8 cellular contexts compared by ENCODE assay signal in the genomic region with DNA sequence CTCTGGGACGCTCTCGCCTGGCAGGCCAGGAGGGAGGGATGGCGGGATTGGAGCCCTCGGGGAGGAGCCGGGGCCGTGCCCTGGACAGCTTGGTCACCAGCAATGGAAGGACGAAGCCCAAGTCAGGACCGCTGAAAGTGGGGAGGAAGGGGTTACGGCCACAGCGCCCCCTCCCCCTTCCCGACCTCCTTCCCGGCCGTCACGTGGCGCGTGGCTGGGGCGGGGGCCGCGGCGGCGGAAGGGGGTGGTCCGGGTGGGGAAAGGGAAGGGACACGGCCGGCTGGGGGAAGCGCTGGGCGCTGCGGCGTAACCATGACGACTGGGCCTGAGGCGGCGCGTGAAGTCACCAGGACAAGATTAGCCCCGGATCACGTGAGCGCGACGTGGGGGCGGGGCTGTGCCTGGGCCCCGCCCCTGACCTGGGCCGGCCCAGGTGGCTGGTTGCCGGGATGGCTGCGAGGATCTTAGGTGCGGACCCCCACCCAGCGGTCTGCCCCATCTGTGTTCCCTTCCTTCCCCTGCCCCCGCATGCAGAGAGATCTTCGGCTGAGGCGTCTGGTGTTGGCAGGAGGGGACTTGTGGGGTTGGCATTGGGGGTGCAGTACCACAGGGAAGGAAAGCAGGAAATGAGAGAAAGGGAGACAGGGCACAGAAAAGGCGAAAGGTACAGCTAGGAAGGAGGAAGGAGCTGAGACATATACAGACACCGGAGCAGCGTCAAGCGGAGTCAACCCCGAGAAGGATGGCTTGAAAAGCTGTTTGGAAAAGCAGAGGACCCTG. TPM values are rescaled to one million over a fixed set of nuclear protein-coding genes. Genes with fewer than 3 reads are reported as not detected.
DNase-seq lines count a peak whose midpoint lies in the region; ATAC-seq and TF ChIP-seq lines count a peak whose summit lies in the region.

No MANE protein-coding gene starts in this region.

- dilution Hi-C loops in mammary epithelial cell (cut with HindIII; ENCODE audit: low sequenced_read_pairs): no loop called here

- no peaks in the 10 kb centered on the region for H3K79me2 ChIP-seq in mammary epithelial cell (ENCODE audit: insufficient read depth, low read length)
- H3K79me2 ChIP-seq in smooth muscle cell (ENCODE audit: low read depth): peaks cover 20% of the 10 kb centered on the region

- peak; percentile 90 for ATAC-seq in GM18520 (IDR thresholded peaks at IDR 0.05; ENCODE audit: unreplicated experiment)
- ATAC-seq in HG03066 (IDR thresholded peaks at IDR 0.05; ENCODE audit: low read depth, unreplicated experiment): peak; percentile 92
- ATAC-seq in WTC11: peak; percentile 78

- H3K36me3 Mint-ChIP-seq in WTC11 (no peaks in the 10 kb centered on the region), immature natural killer cell (no peaks in the 10 kb centered on the region)

- under 1% methylated on average over 13 of the region's 52 CpGs for WGBS in mammary epithelial cell (ENCODE audit: low coverage, missing lambda C conversion rate)
- WGBS in smooth muscle cell (ENCODE audit: low lambda C conversion rate): under 1% methylated on average over 48 of the region's 52 CpGs

- DNase-seq in 8988T: peak; percentile 67
- peak; percentile 91 for DNase-seq in NCI-H2171 (lab: John Stamatoyannopoulos, UW)
- DNase-seq in WTC11 (ENCODE audit: low spot score): peak; percentile 96
- peak; percentile 75 for DNase-seq in mammary epithelial cell
- peak; percentile 83 to 85 (median 85) for DNase-seq in immature natural killer cell
- peak; percentile 90 for DNase-seq in smooth muscle cell (lab: John Stamatoyannopoulos, UW; ENCODE audit: unreplicated experiment)

- no peaks in the 10 kb centered on the region for H3K27me3 Mint-ChIP-seq in WTC11 (ENCODE audit: low read depth)
- H3K27me3 Mint-ChIP-seq in immature natural killer cell (ENCODE audit: low read depth in 3 of 3): peaks cover 7 to 8% (median 7%) of the 10 kb centered on the region in 3 donors

- H3K36me3 ChIP-seq in mammary epithelial cell (ENCODE audit: insufficient read depth, low read length) (no peaks in the 10 kb centered on the region), smooth muscle cell (ENCODE audit: low read depth) (no peaks in the 10 kb centered on the region)

- H3K27me3 ChIP-seq in mammary epithelial cell (ENCODE audit: insufficient read depth, low read length) (no peaks in the 10 kb centered on the region), smooth muscle cell (ENCODE audit: low read depth) (no peaks in the 10 kb centered on the region)

- H3K27ac ChIP-seq in mammary epithelial cell (ENCODE audit: insufficient read depth, low read depth, low read length) (peak overlapping the region; percentile 22), smooth muscle cell (ENCODE audit: low read depth) (peak overlapping the region; percentile 87)

- H3K4me3 Mint-ChIP-seq in WTC11: peak overlapping the region; percentile 88
- peak overlapping the region; percentile 85 to 93 (median 89) for H3K4me3 Mint-ChIP-seq in immature natural killer cell

- peaks cover 10% of the 10 kb centered on the region for H3K4me1 ChIP-seq in mammary epithelial cell (ENCODE audit: insufficient read depth, low read length)
- H3K4me1 ChIP-seq in smooth muscle cell (ENCODE audit: low read depth): peaks cover 27% of the 10 kb centered on the region

- H4K20me1 ChIP-seq in mammary epithelial cell (ENCODE audit: insufficient read depth, low read length): no peaks in the 10 kb centered on the region
- peaks cover 16% of the 10 kb centered on the region for H4K20me1 ChIP-seq in smooth muscle cell (ENCODE audit: low read depth)

- intact Hi-C loops in mammary epithelial cell (cut with micrococcal nuclease): no loop called here

- peaks cover 12% of the 10 kb centered on the region for H3F3A ChIP-seq in smooth muscle cell (ENCODE audit: low read depth)

- CTCF ChIA-PET in WTC11 (lab: Charles Lee): interaction anchor here (0.6 to 4.8 kb wide), 17 partner anchors 11 to 265 kb away, joined by 3 to 39 read pairs (median 5); a partner anchor contains a TSS
- CTCF ChIA-PET in mammary epithelial cell (lab: Charles Lee; ENCODE audit: low non-redundant PET): interaction anchor here (0.5 kb wide), 1 partner anchor 42 kb away, joined by 9 read pairs; no protein-coding TSS in a partner anchor

- no TSS peak for BruUV-seq in mammary epithelial cell (replicated peaks; lab: Mats Ljungman, UMichigan)

- H3K4me3 ChIP-seq in mammary epithelial cell (replicated peaks in 1 of 3; ENCODE audit: insufficient read depth in 1 of 3, low read depth in 2 of 3, low read length in 3 of 3) (peak overlapping the region; percentile 47 to 69 (median 53)), smooth muscle cell (peak overlapping the region; percentile 53)

- peak overlapping the region; percentile 91 for H2AFZ ChIP-seq in mammary epithelial cell (ENCODE audit: low read depth, low read length)
- H2AFZ ChIP-seq in smooth muscle cell (ENCODE audit: low read depth): no peak overlapping the region

- in situ Hi-C loops in mammary epithelial cell (cut with MboI; ENCODE audit: low sequenced_read_pairs in 2 of 2): no loop called here

- TF ChIP-seq CTCF in WTC11 (IDR thresholded peaks at IDR 0.05): no peak
- TF ChIP-seq CTCF in mammary epithelial cell (conservative IDR thresholded peaks at IDR 0.05 in 1 of 2, IDR thresholded peaks at IDR 0.05 in 1 of 2; ENCODE audit: extremely low read depth in 1 of 2, insufficient read depth in 1 of 2, low read depth in 1 of 2, low read length in 2 of 2): no peak
- TF ChIP-seq CTCF in smooth muscle cell (IDR thresholded peaks at IDR 0.05; ENCODE audit: borderline replicate concordance, insufficient read depth, poor library complexity, severe bottlenecking): no peak

- H3K9ac ChIP-seq in mammary epithelial cell (ENCODE audit: insufficient read depth, low read length) (peak overlapping the region; percentile 45), smooth muscle cell (ENCODE audit: low read depth) (peak overlapping the region; percentile 77)

- H3K9me3 ChIP-seq in mammary epithelial cell (replicated peaks; ENCODE audit: insufficient read depth, low read length): no peaks in the 10 kb centered on the region
- no peaks in the 10 kb centered on the region for H3K9me3 ChIP-seq in smooth muscle cell (replicated peaks; ENCODE audit: low read depth)

- H3K4me1 Mint-ChIP-seq in WTC11 (peaks cover 46% of the 10 kb centered on the region), immature natural killer cell (peaks cover 26 to 34% of the 10 kb centered on the region in 2 donors)

- POLR2A ChIA-PET in WTC11 (lab: Charles Lee): interaction anchor here (0.6 to 3.2 kb wide), 5 partner anchors 8 to 281 kb away, joined by 3 to 23 read pairs (median 4); a partner anchor contains a TSS

- H3K4me2 ChIP-seq in mammary epithelial cell (ENCODE audit: insufficient read depth, low read depth, low read length): peak overlapping the region; percentile 91
- H3K4me2 ChIP-seq in smooth muscle cell: peak overlapping the region; percentile 91

- H3K9me3 Mint-ChIP-seq in WTC11: no peaks in the 10 kb centered on the region
- no peaks in the 10 kb centered on the region for H3K9me3 Mint-ChIP-seq in immature natural killer cell

- H3K27ac Mint-ChIP-seq in WTC11: peak overlapping the region; percentile 99
- peak overlapping the region; percentile 73 to 94 (median 88) for H3K27ac Mint-ChIP-seq in immature natural killer cell

TF ChIP-seq in WTC11, 78 proteins besides CTCF, POLR2A, EP300 and RAD21 (continues in another document):
- TF ChIP-seq, protein P1, sequence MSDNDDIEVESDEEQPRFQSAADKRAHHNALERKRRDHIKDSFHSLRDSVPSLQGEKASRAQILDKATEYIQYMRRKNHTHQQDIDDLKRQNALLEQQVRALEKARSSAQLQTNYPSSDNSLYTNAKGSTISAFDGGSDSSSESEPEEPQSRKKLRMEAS (CRISPR knock-in tag; IDR thresholded peaks at IDR 0.05): peak; percentile 45; the same call in 1 of the 2 replicates

RNA-seq across cellular contexts. Expression of a gene that starts 6.2 kb away (rescaled TPM):
- total RNA-seq in WTC11 (2021): 23.6 to 27.9 TPM (median 25.1 TPM) in 3 replicates
- 10 to 100 TPM; 10.3 to 19.0 TPM for total RNA-seq in mammary epithelial cell
- polyA plus RNA-seq in mammary epithelial cell: 12.3 TPM
- polyA minus RNA-seq in mammary epithelial cell: 42.1 TPM
- polyA plus RNA-seq in immature natural killer cell: 1 to 10 TPM in 2 of 3 donors, not detected in 1; 1.2 to 2.7 TPM
- 11.9 and 34.6 TPM in 2 replicates for total RNA-seq in smooth muscle cell
- polyA plus RNA-seq in smooth muscle cell: 15.1 and 25.3 TPM in 2 replicates

RNA-seq across cellular contexts. Expression of a gene that starts 8.1 kb away (rescaled TPM):
- 69.0 to 74.0 TPM (median 69.1 TPM) in 3 replicates for total RNA-seq in WTC11 (2021)
- 10 to 100 TPM; 21.2 to 32.2 TPM for total RNA-seq in mammary epithelial cell
- 36.3 TPM for polyA plus RNA-seq in mammary epithelial cell
- 16.7 TPM for polyA minus RNA-seq in mammary epithelial cell
- polyA plus RNA-seq in immature natural killer cell: 10 to 100 TPM; 11.5 to 28.9 (median 28.8) TPM
- 21.3 and 31.8 TPM in 2 replicates for total RNA-seq in smooth muscle cell
- polyA plus RNA-seq in smooth muscle cell: 47.5 and 60.3 TPM in 2 replicates

RNA-seq across cellular contexts. Expression of a gene that starts 14.3 kb away (rescaled TPM):
- total RNA-seq in WTC11 (2021) (0.57 to 0.80 TPM (median 0.59 TPM) in 3 replicates), mammary epithelial cell (not detected), smooth muscle cell (not detected in 2 replicates)
- polyA plus RNA-seq in mammary epithelial cell (not detected), immature natural killer cell (not detected), smooth muscle cell (0.38 and 2.6 TPM in 2 replicates)
- polyA minus RNA-seq in mammary epithelial cell: not detected

RNA-seq across cellular contexts. Expression of a gene that starts 41.1 kb away (rescaled TPM):
- 981 to 1,004 TPM (median 984 TPM) in 3 replicates for total RNA-seq in WTC11 (2021)
- 100 to 1,000 TPM; 187 to 654 TPM for total RNA-seq in mammary epithelial cell
- 202 TPM for polyA plus RNA-seq in mammary epithelial cell
- 842 TPM for polyA minus RNA-seq in mammary epithelial cell
- 100 to 1,000 TPM in 1 of 3 donors, 10 to 100 TPM in 2; 79.2 to 102 (median 92.2) TPM for polyA plus RNA-seq in immature natural killer cell
- 229 and 306 TPM in 2 replicates for total RNA-seq in smooth muscle cell
- 90.8 and 128 TPM in 2 replicates for polyA plus RNA-seq in smooth muscle cell

RNA-seq across cellular contexts. Expression of a gene that starts 51.5 kb away (rescaled TPM):
- total RNA-seq in WTC11 (2021) (150 to 187 TPM (median 155 TPM) in 3 replicates), mammary epithelial cell (100 to 1,000 TPM in 1 of 2 donors, 10 to 100 TPM in 1; 43.5 to 158 TPM), smooth muscle cell (45.7 and 65.3 TPM in 2 replicates)
- polyA plus RNA-seq in mammary epithelial cell (91.8 TPM), immature natural killer cell (1,000 to 10,000 TPM in 1 of 3 donors, 100 to 1,000 TPM in 2; 527 to 1,019 (median 714) TPM), smooth muscle cell (176 and 181 TPM in 2 replicates)
- 102 TPM for polyA minus RNA-seq in mammary epithelial cell

Comparison
In these comparisons a context has a peak if more than half of its experiments do, and no peak if none do; other contexts are left out.
1. Peak in every context shown above with its lines: DNase-seq, ATAC-seq, H3K4me3 ChIP-seq and H3K27ac ChIP-seq.